1 cellular context compared by ENCODE assay signal in genomic region chr1:40862008-40862863, GRCh38.
TF ChIP-seq lines count a peak whose summit lies in the region.

A gene with protein sequence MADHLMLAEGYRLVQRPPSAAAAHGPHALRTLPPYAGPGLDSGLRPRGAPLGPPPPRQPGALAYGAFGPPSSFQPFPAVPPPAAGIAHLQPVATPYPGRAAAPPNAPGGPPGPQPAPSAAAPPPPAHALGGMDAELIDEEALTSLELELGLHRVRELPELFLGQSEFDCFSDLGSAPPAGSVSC (minus strand): TSS chr1:40862363. CDS start chr1:40862127, 236 bp downstream.

TF ChIP-seq in K562, 482 proteins besides CTCF, POLR2A, EP300 and RAD21 (continued from another document and continues in another):
- TF ChIP-seq, protein P1, sequence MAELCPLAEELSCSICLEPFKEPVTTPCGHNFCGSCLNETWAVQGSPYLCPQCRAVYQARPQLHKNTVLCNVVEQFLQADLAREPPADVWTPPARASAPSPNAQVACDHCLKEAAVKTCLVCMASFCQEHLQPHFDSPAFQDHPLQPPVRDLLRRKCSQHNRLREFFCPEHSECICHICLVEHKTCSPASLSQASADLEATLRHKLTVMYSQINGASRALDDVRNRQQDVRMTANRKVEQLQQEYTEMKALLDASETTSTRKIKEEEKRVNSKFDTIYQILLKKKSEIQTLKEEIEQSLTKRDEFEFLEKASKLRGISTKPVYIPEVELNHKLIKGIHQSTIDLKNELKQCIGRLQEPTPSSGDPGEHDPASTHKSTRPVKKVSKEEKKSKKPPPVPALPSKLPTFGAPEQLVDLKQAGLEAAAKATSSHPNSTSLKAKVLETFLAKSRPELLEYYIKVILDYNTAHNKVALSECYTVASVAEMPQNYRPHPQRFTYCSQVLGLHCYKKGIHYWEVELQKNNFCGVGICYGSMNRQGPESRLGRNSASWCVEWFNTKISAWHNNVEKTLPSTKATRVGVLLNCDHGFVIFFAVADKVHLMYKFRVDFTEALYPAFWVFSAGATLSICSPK (IDR thresholded peaks at IDR 0.05; ENCODE audit: borderline replicate concordance), result no peak
- peak in 1 of 2 experiments; percentile 87; a peak in 2 of 4 replicates for TF ChIP-seq SRF (CRISPR knock-in tag; IDR thresholded peaks at IDR 0.05)
- TF ChIP-seq, protein P2, sequence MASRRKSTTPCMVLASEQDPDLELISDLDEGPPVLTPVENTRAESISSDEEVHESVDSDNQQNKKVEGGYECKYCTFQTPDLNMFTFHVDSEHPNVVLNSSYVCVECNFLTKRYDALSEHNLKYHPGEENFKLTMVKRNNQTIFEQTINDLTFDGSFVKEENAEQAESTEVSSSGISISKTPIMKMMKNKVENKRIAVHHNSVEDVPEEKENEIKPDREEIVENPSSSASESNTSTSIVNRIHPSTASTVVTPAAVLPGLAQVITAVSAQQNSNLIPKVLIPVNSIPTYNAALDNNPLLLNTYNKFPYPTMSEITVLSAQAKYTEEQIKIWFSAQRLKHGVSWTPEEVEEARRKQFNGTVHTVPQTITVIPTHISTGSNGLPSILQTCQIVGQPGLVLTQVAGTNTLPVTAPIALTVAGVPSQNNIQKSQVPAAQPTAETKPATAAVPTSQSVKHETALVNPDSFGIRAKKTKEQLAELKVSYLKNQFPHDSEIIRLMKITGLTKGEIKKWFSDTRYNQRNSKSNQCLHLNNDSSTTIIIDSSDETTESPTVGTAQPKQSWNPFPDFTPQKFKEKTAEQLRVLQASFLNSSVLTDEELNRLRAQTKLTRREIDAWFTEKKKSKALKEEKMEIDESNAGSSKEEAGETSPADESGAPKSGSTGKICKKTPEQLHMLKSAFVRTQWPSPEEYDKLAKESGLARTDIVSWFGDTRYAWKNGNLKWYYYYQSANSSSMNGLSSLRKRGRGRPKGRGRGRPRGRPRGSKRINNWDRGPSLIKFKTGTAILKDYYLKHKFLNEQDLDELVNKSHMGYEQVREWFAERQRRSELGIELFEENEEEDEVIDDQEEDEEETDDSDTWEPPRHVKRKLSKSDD (conservative IDR thresholded peaks at IDR 0.05; ENCODE audit: low read length), result 0 out of 2 replicates have a peak, but pooled peaks have one; percentile 10
- TF ChIP-seq, protein P3, sequence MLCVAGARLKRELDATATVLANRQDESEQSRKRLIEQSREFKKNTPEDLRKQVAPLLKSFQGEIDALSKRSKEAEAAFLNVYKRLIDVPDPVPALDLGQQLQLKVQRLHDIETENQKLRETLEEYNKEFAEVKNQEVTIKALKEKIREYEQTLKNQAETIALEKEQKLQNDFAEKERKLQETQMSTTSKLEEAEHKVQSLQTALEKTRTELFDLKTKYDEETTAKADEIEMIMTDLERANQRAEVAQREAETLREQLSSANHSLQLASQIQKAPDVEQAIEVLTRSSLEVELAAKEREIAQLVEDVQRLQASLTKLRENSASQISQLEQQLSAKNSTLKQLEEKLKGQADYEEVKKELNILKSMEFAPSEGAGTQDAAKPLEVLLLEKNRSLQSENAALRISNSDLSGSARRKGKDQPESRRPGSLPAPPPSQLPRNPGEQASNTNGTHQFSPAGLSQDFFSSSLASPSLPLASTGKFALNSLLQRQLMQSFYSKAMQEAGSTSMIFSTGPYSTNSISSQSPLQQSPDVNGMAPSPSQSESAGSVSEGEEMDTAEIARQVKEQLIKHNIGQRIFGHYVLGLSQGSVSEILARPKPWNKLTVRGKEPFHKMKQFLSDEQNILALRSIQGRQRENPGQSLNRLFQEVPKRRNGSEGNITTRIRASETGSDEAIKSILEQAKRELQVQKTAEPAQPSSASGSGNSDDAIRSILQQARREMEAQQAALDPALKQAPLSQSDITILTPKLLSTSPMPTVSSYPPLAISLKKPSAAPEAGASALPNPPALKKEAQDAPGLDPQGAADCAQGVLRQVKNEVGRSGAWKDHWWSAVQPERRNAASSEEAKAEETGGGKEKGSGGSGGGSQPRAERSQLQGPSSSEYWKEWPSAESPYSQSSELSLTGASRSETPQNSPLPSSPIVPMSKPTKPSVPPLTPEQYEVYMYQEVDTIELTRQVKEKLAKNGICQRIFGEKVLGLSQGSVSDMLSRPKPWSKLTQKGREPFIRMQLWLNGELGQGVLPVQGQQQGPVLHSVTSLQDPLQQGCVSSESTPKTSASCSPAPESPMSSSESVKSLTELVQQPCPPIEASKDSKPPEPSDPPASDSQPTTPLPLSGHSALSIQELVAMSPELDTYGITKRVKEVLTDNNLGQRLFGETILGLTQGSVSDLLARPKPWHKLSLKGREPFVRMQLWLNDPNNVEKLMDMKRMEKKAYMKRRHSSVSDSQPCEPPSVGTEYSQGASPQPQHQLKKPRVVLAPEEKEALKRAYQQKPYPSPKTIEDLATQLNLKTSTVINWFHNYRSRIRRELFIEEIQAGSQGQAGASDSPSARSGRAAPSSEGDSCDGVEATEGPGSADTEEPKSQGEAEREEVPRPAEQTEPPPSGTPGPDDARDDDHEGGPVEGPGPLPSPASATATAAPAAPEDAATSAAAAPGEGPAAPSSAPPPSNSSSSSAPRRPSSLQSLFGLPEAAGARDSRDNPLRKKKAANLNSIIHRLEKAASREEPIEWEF (CRISPR knock-in tag; IDR thresholded peaks at IDR 0.05), result no peak
- no peak for TF ChIP-seq GABPB2 (CRISPR knock-in tag; conservative IDR thresholded peaks at IDR 0.05)
- TF ChIP-seq TRIM28 (IDR thresholded peaks at IDR 0.05), result 0 out of 2 replicates have a peak, but pooled peaks have one; percentile 41
- no peak for TF ChIP-seq ZNF740 (CRISPR knock-in tag; IDR thresholded peaks at IDR 0.05)
- no peak for TF ChIP-seq ZNF740 (tag; IDR thresholded peaks at IDR 0.05)
- TF ChIP-seq SIX5 (IDR thresholded peaks at IDR 0.05; ENCODE audit: borderline replicate concordance in 1 of 2, insufficient read depth in 1 of 2, low read depth in 1 of 2, low read length in 2 of 2), result no peak
- peak; percentile 33; the same call in 1 of the 2 replicates for TF ChIP-seq BCOR (IDR thresholded peaks at IDR 0.05)
- TF ChIP-seq, protein P4, sequence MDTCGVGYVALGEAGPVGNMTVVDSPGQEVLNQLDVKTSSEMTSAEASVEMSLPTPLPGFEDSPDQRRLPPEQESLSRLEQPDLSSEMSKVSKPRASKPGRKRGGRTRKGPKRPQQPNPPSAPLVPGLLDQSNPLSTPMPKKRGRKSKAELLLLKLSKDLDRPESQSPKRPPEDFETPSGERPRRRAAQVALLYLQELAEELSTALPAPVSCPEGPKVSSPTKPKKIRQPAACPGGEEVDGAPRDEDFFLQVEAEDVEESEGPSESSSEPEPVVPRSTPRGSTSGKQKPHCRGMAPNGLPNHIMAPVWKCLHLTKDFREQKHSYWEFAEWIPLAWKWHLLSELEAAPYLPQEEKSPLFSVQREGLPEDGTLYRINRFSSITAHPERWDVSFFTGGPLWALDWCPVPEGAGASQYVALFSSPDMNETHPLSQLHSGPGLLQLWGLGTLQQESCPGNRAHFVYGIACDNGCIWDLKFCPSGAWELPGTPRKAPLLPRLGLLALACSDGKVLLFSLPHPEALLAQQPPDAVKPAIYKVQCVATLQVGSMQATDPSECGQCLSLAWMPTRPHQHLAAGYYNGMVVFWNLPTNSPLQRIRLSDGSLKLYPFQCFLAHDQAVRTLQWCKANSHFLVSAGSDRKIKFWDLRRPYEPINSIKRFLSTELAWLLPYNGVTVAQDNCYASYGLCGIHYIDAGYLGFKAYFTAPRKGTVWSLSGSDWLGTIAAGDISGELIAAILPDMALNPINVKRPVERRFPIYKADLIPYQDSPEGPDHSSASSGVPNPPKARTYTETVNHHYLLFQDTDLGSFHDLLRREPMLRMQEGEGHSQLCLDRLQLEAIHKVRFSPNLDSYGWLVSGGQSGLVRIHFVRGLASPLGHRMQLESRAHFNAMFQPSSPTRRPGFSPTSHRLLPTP (IDR thresholded peaks at IDR 0.05; ENCODE audit: borderline replicate concordance, extremely low read depth, insufficient read length), result no peak
- TF ChIP-seq CCNT2 (IDR thresholded peaks at IDR 0.05; ENCODE audit: borderline replicate concordance, extremely low read depth, insufficient read length, low read depth, low read length), result peak; percentile 25
- TF ChIP-seq ZNF57 (CRISPR knock-in tag; IDR thresholded peaks at IDR 0.05), result no peak
- TF ChIP-seq KAT2B (IDR thresholded peaks at IDR 0.05; ENCODE audit: low read depth, low read length), result no peak
- TF ChIP-seq ZNF175 (CRISPR knock-in tag; IDR thresholded peaks at IDR 0.05; ENCODE audit: low read depth), result no peak
- no peak for TF ChIP-seq SRSF9 (IDR thresholded peaks at IDR 0.05; ENCODE audit: borderline replicate concordance, low read depth, low read length)
- TF ChIP-seq NUFIP1 (IDR thresholded peaks at IDR 0.05; ENCODE audit: partially characterized antibody), result no peak
- no peak for TF ChIP-seq COPS2 (conservative IDR thresholded peaks at IDR 0.05)
- TF ChIP-seq STAT6 (CRISPR knock-in tag; IDR thresholded peaks at IDR 0.05), result 0 out of 2 replicates have a peak, but pooled peaks have one; percentile 40
- no peak for TF ChIP-seq SNRNP70 (optimal IDR thresholded peaks at IDR 0.05; ENCODE audit: low read depth, low read length)
- no peak for TF ChIP-seq EHMT2 (IDR thresholded peaks at IDR 0.05)
- no peak for TF ChIP-seq ZNF655 (CRISPR knock-in tag; IDR thresholded peaks at IDR 0.05)
- no peak for TF ChIP-seq CTCFL (IDR thresholded peaks at IDR 0.05; ENCODE audit: borderline replicate concordance, insufficient read depth, low read depth, low read length, poor library complexity, severe bottlenecking)
- no peak for TF ChIP-seq ZC3H4 (CRISPR knock-in tag; IDR thresholded peaks at IDR 0.05; ENCODE audit: borderline replicate concordance)
- no peak for TF ChIP-seq CEBPZ (IDR thresholded peaks at IDR 0.05; ENCODE audit: borderline replicate concordance, low read depth, low read length)
